In genomic region chr6:79898076-79898475, GRCh38 we compare ENCODE assay signal across 27 cellular contexts.
"Had no signal": no experiment of that assay in that cellular context is flagged by ENCODE, and none has a peak within 500 bp of the region (broad histone marks: within the 10 kb centered on the region; RNA-seq: fewer than 3 reads in every experiment).

No MANE protein-coding gene starts in this region.

- FAIRE-seq: astrocyte, colon, endothelial cell of umbilical vein, frontal cortex had no signal

- H3K27me3 ChIP-seq: brain microvascular endothelial cell had no signal

- DNase-seq: activated CD4-positive, alpha-beta memory T cell treated with anti-CD3 and anti-CD28 coated beads, Interleukin-2, amount 10 ng/mL, durations not matched to agents 7 days and 5 days; activated CD4-positive, alpha-beta T cell treated with anti-CD3 and anti-CD28 coated beads for 36 hours; activated CD4-positive, alpha-beta T cell treated with anti-CD3 and anti-CD28 coated beads, Interleukin-2, amount 10 ng/mL, durations not matched to agents 24 days and 14 days; activated CD4-positive, alpha-beta T cell treated with anti-CD3 and anti-CD28 coated beads, Interleukin-2, amount 50 U/mL, for 4 hours; activated CD4-positive, CD25-positive, alpha-beta regulatory T cell; activated CD4-positive, CD25-positive, alpha-beta regulatory T cell treated with anti-CD3 and anti-CD28 coated beads, Interleukin-2, amount 50 U/mL, for 72 hours; activated CD8-positive, alpha-beta memory T cell treated with anti-CD3 and anti-CD28 coated beads, Interleukin-2, amount 50 U/mL, for 48 hours; activated gamma-delta T cell; activated naive CD4-positive, alpha-beta T cell; activated naive CD4-positive, alpha-beta T cell treated with anti-CD3 and anti-CD28 coated beads, Interleukin-2, amount 10 ng/mL, durations not matched to agents 7 days and 5 days; activated naive CD8-positive, alpha-beta T cell treated with anti-CD3 and anti-CD28 coated beads, Interleukin-2, amount 10 ng/mL, durations not matched to agents 7 days and 5 days; activated T-cell treated with anti-CD3 and anti-CD28 coated beads for 4 hours; activated T-cell treated with anti-CD3 and anti-CD28 coated beads, Interleukin-2, amount 50 U/mL, for 24 hours; activated T-cell treated with anti-CD3 and anti-CD28 coated beads, Interleukin-2, amount 50 U/mL, for 72 hours; brain microvascular endothelial cell; caudate nucleus; cortex of kidney; dermis blood vessel endothelial cell; effector CD4-positive, alpha-beta T cell; effector memory CD8-positive, alpha-beta T cell; foreskin fibroblast; head of caudate nucleus; T-helper 2 cell had no signal

- H3K36me3 ChIP-seq: brain microvascular endothelial cell had no signal

- H3K27ac ChIP-seq: brain microvascular endothelial cell had no signal
